In genomic region chr19:3479819-3480215, GRCh38 we compare ENCODE assay signal across 11 cellular contexts. TPM values are rescaled to one million over a fixed set of nuclear protein-coding genes. Genes with fewer than 3 reads are reported as not detected.
DNase-seq lines count a peak whose midpoint lies in the region; ATAC-seq and TF ChIP-seq lines count a peak whose summit lies in the region.
"Had no signal": no experiment of that assay in that cellular context is flagged by ENCODE, and none has a peak within 500 bp of the region (broad histone marks: within the 10 kb centered on the region; RNA-seq: fewer than 3 reads in every experiment).

No MANE protein-coding gene starts in this region.

- no peaks in the 10 kb centered on the region for H3F3A ChIP-seq in GM23248 (ENCODE audit: insufficient read depth)

- peaks cover 12% of the 10 kb centered on the region for H3K4me1 ChIP-seq in CD4-positive, CD25-positive, alpha-beta regulatory T cell (ENCODE audit: control insufficient read depth, insufficient read depth, low read length, poor library complexity, severe bottlenecking)
- H3K4me1 ChIP-seq in GM23248 (ENCODE audit: insufficient read depth), result no peaks in the 10 kb centered on the region

- H3K79me2 ChIP-seq in GM23248 (ENCODE audit: insufficient read depth), result no peaks in the 10 kb centered on the region

- H4K20me1 ChIP-seq in GM23248 (ENCODE audit: insufficient read depth), result no peaks in the 10 kb centered on the region

- H3K9me3 ChIP-seq in CD4-positive, CD25-positive, alpha-beta regulatory T cell (ENCODE audit: control insufficient read depth in 2 of 2, low read length in 2 of 2), result no peaks in the 10 kb centered on the region
- no peaks in the 10 kb centered on the region for H3K9me3 ChIP-seq in GM23248 (ENCODE audit: low read depth)

- in situ Hi-C loops in GM23248 (cut with MboI), result no loop called here

- ATAC-seq in CD4-positive, CD25-positive, alpha-beta regulatory T cell (ENCODE audit: low read depth in 2 of 2), result no peak
- peak; percentile 29 for ATAC-seq in activated B cell treated with CpG ODN at 0.5 μM for 24 hours (ENCODE audit: low read depth)
- ATAC-seq in GM18511 (IDR thresholded peaks at IDR 0.05; ENCODE audit: unreplicated experiment), result no peak

- no peaks in the 10 kb centered on the region for H3K9me2 ChIP-seq in GM23248 (ENCODE audit: insufficient read depth)

- peaks cover 0 to 18% (median 7%) of the 10 kb centered on the region in 4 donors for H3K4me1 Mint-ChIP-seq in CD4-positive, CD25-positive, alpha-beta regulatory T cell
- peaks cover 16% of the 10 kb centered on the region for H3K4me1 Mint-ChIP-seq in activated B cell treated with CpG ODN at 0.5 μM for 24 hours

- whole genome bisulfite sequencing in GM23248 (ENCODE audit: low coverage in 1 of 2, low lambda C conversion rate in 2 of 2, missing lambda C conversion rate in 2 of 2), 2 experiments, result 28% methylated on average over 10 of the region's 10 CpGs; no CpG with 5 or more reads in 1 of the 2 experiments

- no peak for TF ChIP-seq CTCF in activated B cell treated with CpG ODN at 0.5 μM for 24 hours (IDR thresholded peaks at IDR 0.05)

- H3K27ac Mint-ChIP-seq in CD4-positive, CD25-positive, alpha-beta regulatory T cell, result no peak overlapping the region
- H3K27ac Mint-ChIP-seq in activated B cell treated with CpG ODN at 0.5 μM for 24 hours, result no peak overlapping the region

- peak; percentile 26 to 41 (median 36) for DNase-seq in CD4-positive, CD25-positive, alpha-beta regulatory T cell
- peak; percentile 58 for DNase-seq in GM23248
- DNase-seq in activated B cell treated with CpG ODN at 0.5 μM for 24 hours, result no peak
- DNase-seq in iPS-NIHi7 (ENCODE audit: extremely low spot score), result peak; percentile 75
- DNase-seq in NCI-H524 (lab: John Stamatoyannopoulos, UW), result no peak
- no peak for DNase-seq in NCI-H2107 (lab: John Stamatoyannopoulos, UW)
- no peak for DNase-seq in middle frontal gyrus (ENCODE audit: extremely low spot score, low spot score)
- DNase-seq: left cardiac atrium had no signal

- no peak overlapping the region for H3K4me3 ChIP-seq in CD4-positive, CD25-positive, alpha-beta regulatory T cell (ENCODE audit: low read depth, low read length)
- no peak overlapping the region for H3K4me3 ChIP-seq in GM23248
- H3K4me3 ChIP-seq: smooth muscle cell had no signal

- POLR2A ChIA-PET in activated B cell treated with CpG ODN at 0.5 μM for 24 hours (lab: Charles Lee), result interaction anchor here (1.4 to 1.9 kb wide), 2 partner anchors 21 to 283 kb away, joined by 6 to 17 read pairs; partner anchors contain the start of genes DOHH and MRPL54

- H3K36me3 Mint-ChIP-seq in CD4-positive, CD25-positive, alpha-beta regulatory T cell, result no peaks in the 10 kb centered on the region
- no peaks in the 10 kb centered on the region for H3K36me3 Mint-ChIP-seq in activated B cell treated with CpG ODN at 0.5 μM for 24 hours (ENCODE audit: low read depth)

- no peaks in the 10 kb centered on the region for H3K36me3 ChIP-seq in CD4-positive, CD25-positive, alpha-beta regulatory T cell (ENCODE audit: control insufficient read depth, insufficient read depth, low read length)
- H3K36me3 ChIP-seq in GM23248 (ENCODE audit: low read depth), result no peaks in the 10 kb centered on the region

- H3K27me3 Mint-ChIP-seq in CD4-positive, CD25-positive, alpha-beta regulatory T cell, result peaks cover 5% of the 10 kb centered on the region
- no peaks in the 10 kb centered on the region for H3K27me3 Mint-ChIP-seq in activated B cell treated with CpG ODN at 0.5 μM for 24 hours

- no peak overlapping the region for H3K27ac ChIP-seq in CD4-positive, CD25-positive, alpha-beta regulatory T cell (ENCODE audit: insufficient read depth, low read length, poor library complexity, severe bottlenecking)
- H3K27ac ChIP-seq in GM23248, result no peak overlapping the region

- intact Hi-C loops in activated B cell treated with CpG ODN at 0.5 μM for 24 hours (cut with micrococcal nuclease), result no loop called here

- peak overlapping the region in 1 of 4 donors; percentile 22 for H3K4me3 Mint-ChIP-seq in CD4-positive, CD25-positive, alpha-beta regulatory T cell
- H3K4me3 Mint-ChIP-seq in activated B cell treated with CpG ODN at 0.5 μM for 24 hours, result no peak overlapping the region

- CTCF ChIA-PET in activated B cell treated with CpG ODN at 0.5 μM for 24 hours (lab: Charles Lee), result interaction anchor here (0.6 to 1.2 kb wide), 2 partner anchors 21 to 50 kb away, joined by 3 to 6 read pairs; no protein-coding TSS in a partner anchor

- no peak overlapping the region for H3K4me2 ChIP-seq in GM23248 (ENCODE audit: unreplicated experiment)
- H3K4me2 ChIP-seq: smooth muscle cell had no signal

- no peaks in the 10 kb centered on the region for H3K9me3 Mint-ChIP-seq in CD4-positive, CD25-positive, alpha-beta regulatory T cell
- no peaks in the 10 kb centered on the region for H3K9me3 Mint-ChIP-seq in activated B cell treated with CpG ODN at 0.5 μM for 24 hours

- no peak overlapping the region for H2AFZ ChIP-seq in GM23248

- H3K9ac ChIP-seq in GM23248, result no peak overlapping the region

- no peaks in the 10 kb centered on the region for H3K27me3 ChIP-seq in CD4-positive, CD25-positive, alpha-beta regulatory T cell (ENCODE audit: control insufficient read depth, insufficient read depth, low read length)
- peaks cover 21% of the 10 kb centered on the region for H3K27me3 ChIP-seq in GM23248 (replicated peaks; ENCODE audit: insufficient read depth)

RNA-seq across cellular contexts. Expression of gene SMIM24, which starts 0.5 kb away (rescaled TPM):
- total RNA-seq in CD4-positive, CD25-positive, alpha-beta regulatory T cell, result 1.4 TPM
- not detected for polyA plus RNA-seq in CD4-positive, CD25-positive, alpha-beta regulatory T cell
- not detected in 2 replicates for total RNA-seq in GM23248 (2014; rRNA removed; shearing (Covaris generic))
- not detected in 2 replicates for polyA plus RNA-seq in GM23248 (2016; fragmentation: Nextera tagmentation; extraction: Ambion mirVana)
- 0.34 TPM in 1 of 2 replicates, not detected in the other for total RNA-seq in activated B cell treated with CpG ODN at 0.5 μM for 24 hours
- total RNA-seq: left cardiac atrium had no signal
- polyA plus RNA-seq: smooth muscle cell had no signal

RNA-seq across cellular contexts. Expression of gene SMIM44, which starts 3.4 kb away (rescaled TPM):
- total RNA-seq in CD4-positive, CD25-positive, alpha-beta regulatory T cell, result not detected
- not detected for polyA plus RNA-seq in CD4-positive, CD25-positive, alpha-beta regulatory T cell
- not detected in 2 replicates for total RNA-seq in GM23248 (2014; rRNA removed; shearing (Covaris generic))
- not detected in 2 replicates for polyA plus RNA-seq in GM23248 (2016; fragmentation: Nextera tagmentation; extraction: Ambion mirVana)
- not detected in 2 replicates for total RNA-seq in activated B cell treated with CpG ODN at 0.5 μM for 24 hours
- total RNA-seq: left cardiac atrium, smooth muscle cell, temporal lobe had no signal
- polyA plus RNA-seq: smooth muscle cell had no signal

RNA-seq across cellular contexts. Expression of gene DOHH, which starts 20.7 kb away (rescaled TPM):
- 3.5 TPM for total RNA-seq in CD4-positive, CD25-positive, alpha-beta regulatory T cell
- polyA plus RNA-seq in CD4-positive, CD25-positive, alpha-beta regulatory T cell, result 10 to 100 TPM in 2 of 4 donors, 1 to 10 TPM in 2; 6.0 to 13.9 (median 8.9) TPM
- 17.5 and 20.4 TPM in 2 replicates for total RNA-seq in GM23248 (2014; rRNA removed; shearing (Covaris generic))
- 15.0 and 16.9 TPM in 2 replicates for polyA plus RNA-seq in GM23248 (2016; fragmentation: Nextera tagmentation; extraction: Ambion mirVana)
- total RNA-seq in activated B cell treated with CpG ODN at 0.5 μM for 24 hours, result 12.8 and 13.6 TPM in 2 replicates

RNA-seq across cellular contexts. Expression of gene FZR1, which starts 26.3 kb away (rescaled TPM):
- 107 TPM for total RNA-seq in CD4-positive, CD25-positive, alpha-beta regulatory T cell
- 10 to 100 TPM in 2 of 4 donors, 1 to 10 TPM in 2; 9.1 to 11.4 (median 10.3) TPM for polyA plus RNA-seq in CD4-positive, CD25-positive, alpha-beta regulatory T cell
- total RNA-seq in GM23248 (2014; rRNA removed; shearing (Covaris generic)), result 36.5 and 61.3 TPM in 2 replicates
- polyA plus RNA-seq in GM23248 (2016; fragmentation: Nextera tagmentation; extraction: Ambion mirVana), result 32.3 and 38.4 TPM in 2 replicates
- total RNA-seq in activated B cell treated with CpG ODN at 0.5 μM for 24 hours, result 53.5 and 66.0 TPM in 2 replicates

RNA-seq across cellular contexts. Expression of gene TEKTIP1, which starts 59.2 kb away (rescaled TPM):
- total RNA-seq in CD4-positive, CD25-positive, alpha-beta regulatory T cell, result 10.9 TPM
- polyA plus RNA-seq in CD4-positive, CD25-positive, alpha-beta regulatory T cell, result under 1 TPM in 1 of 4 donors, not detected in 3; 0.44 TPM
- total RNA-seq in GM23248 (2014; rRNA removed; shearing (Covaris generic)), result not detected in 2 replicates
- polyA plus RNA-seq in GM23248 (2016; fragmentation: Nextera tagmentation; extraction: Ambion mirVana), result 0.33 TPM in 1 of 2 replicates, not detected in the other
- 7.1 and 8.1 TPM in 2 replicates for total RNA-seq in activated B cell treated with CpG ODN at 0.5 μM for 24 hours
- total RNA-seq: smooth muscle cell, temporal lobe had no signal

Comparison
In these comparisons a context has a peak if more than half of its experiments do, and no peak if none do; other contexts are left out.
1. DNase-seq: peak in CD4-positive, CD25-positive, alpha-beta regulatory T cell (3 of 3), GM23248 (single experiment) and iPS-NIHi7 (single experiment); none in activated B cell treated with CpG ODN at 0.5 μM for 24 hours (single experiment), NCI-H524 (0 of 2), NCI-H2107 (single experiment) and middle frontal gyrus (single experiment).